Comparison of ENCODE assay signal across 9 cellular contexts in the genomic region with DNA sequence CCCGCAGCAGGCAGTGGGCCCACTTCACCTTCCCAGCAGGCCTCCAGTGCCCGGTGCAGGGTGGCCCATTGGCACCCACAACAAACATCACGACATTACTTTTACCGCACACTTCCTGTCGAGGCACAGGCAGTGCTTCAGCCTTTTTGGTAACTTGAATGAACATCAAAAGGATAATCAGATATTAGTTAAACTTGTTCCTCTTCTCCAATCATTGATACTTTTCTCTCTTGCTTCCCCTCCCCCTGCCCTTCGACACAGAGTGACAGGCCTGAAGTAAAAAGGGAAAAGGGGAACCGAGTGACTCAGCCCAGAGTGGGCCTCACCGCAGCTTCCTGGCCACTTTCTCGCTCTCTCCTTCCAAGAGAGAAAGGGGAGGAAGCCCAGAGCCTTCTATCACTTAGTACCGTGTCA.
DNase-seq lines count a peak whose midpoint lies in the region; ATAC-seq and TF ChIP-seq lines count a peak whose summit lies in the region.
"Had no signal": no experiment of that assay in that cellular context is flagged by ENCODE, and none has a peak within 500 bp of the region (broad histone marks: within the 10 kb centered on the region; RNA-seq: fewer than 3 reads in every experiment).

No MANE protein-coding gene starts in this region.

- H3K4me3 ChIP-seq in left ventricle myocardium inferior (no peak overlapping the region), right cardiac atrium (ENCODE audit: low read length) (no peak overlapping the region), aorta (ENCODE audit: low read length in 2 of 2) (no peak overlapping the region)

- WGBS in right cardiac atrium = 76% methylated on average over 10 of the region's 10 CpGs
- 88 to 89% methylated on average over 9 to 10 of the region's 10 CpGs for WGBS in aorta, 2 donors

- H3K27ac ChIP-seq in left ventricle myocardium inferior (replicated peaks) (no peak overlapping the region), right cardiac atrium (ENCODE audit: low read length) (no peak overlapping the region), aorta (ENCODE audit: low read depth in 1 of 2, low read length in 2 of 2) (no peak overlapping the region)

- H3K4me1 ChIP-seq in left ventricle myocardium inferior (no peaks in the 10 kb centered on the region), right cardiac atrium (ENCODE audit: control insufficient read depth, insufficient read depth, low read length) (peaks cover 2% of the 10 kb centered on the region), aorta (ENCODE audit: control insufficient read depth in 1 of 2, insufficient read depth in 2 of 2, low read length in 2 of 2) (peaks cover 0 to 4% of the 10 kb centered on the region in 2 donors)

- H3K36me3 ChIP-seq in left ventricle myocardium inferior (no peaks in the 10 kb centered on the region), aorta (ENCODE audit: control insufficient read depth in 1 of 2, insufficient read depth in 2 of 2, low read length in 1 of 2) (no peaks in the 10 kb centered on the region)

- H3K36me3 Mint-ChIP-seq in activated CD4-positive, alpha-beta T cell treated with anti-CD3 and anti-CD28 coated beads, Interleukin-2, amount 10 ng/mL, durations not matched to agents 7 days and 5 days (ENCODE audit: low read depth) = peaks cover 11% of the 10 kb centered on the region

- peaks cover 55% of the 10 kb centered on the region for H3K4me1 Mint-ChIP-seq in activated CD4-positive, alpha-beta T cell treated with anti-CD3 and anti-CD28 coated beads, Interleukin-2, amount 10 ng/mL, durations not matched to agents 7 days and 5 days

- DNase-seq in Right ventricle myocardium superior (peak; percentile 50), left ventricle myocardium inferior (no peak), right cardiac atrium (peak; percentile 22 to 64 (median 57)), aorta (peak in 1 of 2 donors; percentile 66), amniotic stem cell (lab: John Stamatoyannopoulos, UW) (no peak), NCI-H748 (lab: John Stamatoyannopoulos, UW; ENCODE audit: unreplicated experiment) (no peak)
- peak; percentile 33 for DNase-seq in activated CD4-positive, alpha-beta T cell treated with anti-CD3 and anti-CD28 coated beads, Interleukin-2, amount 10 ng/mL, durations not matched to agents 7 days and 5 days
- DNase-seq: NCI-H1436 treated with DMSO at 0.1 percent for 48 hours had no signal

- H3K27ac Mint-ChIP-seq in activated CD4-positive, alpha-beta T cell treated with anti-CD3 and anti-CD28 coated beads, Interleukin-2, amount 10 ng/mL, durations not matched to agents 7 days and 5 days = peak overlapping the region; percentile 80

- CTCF ChIA-PET in activated CD4-positive, alpha-beta T cell treated with anti-CD3 and anti-CD28 coated beads, Interleukin-2, amount 10 ng/mL, durations not matched to agents 7 days and 5 days (lab: Charles Lee) = no interaction called here

- no peak overlapping the region for H3K4me3 Mint-ChIP-seq in activated CD4-positive, alpha-beta T cell treated with anti-CD3 and anti-CD28 coated beads, Interleukin-2, amount 10 ng/mL, durations not matched to agents 7 days and 5 days

- no peak for TF ChIP-seq CTCF in left ventricle myocardium inferior (IDR thresholded peaks at IDR 0.05; ENCODE audit: borderline replicate concordance)

- H3K9me3 Mint-ChIP-seq in activated CD4-positive, alpha-beta T cell treated with anti-CD3 and anti-CD28 coated beads, Interleukin-2, amount 10 ng/mL, durations not matched to agents 7 days and 5 days = peaks cover 4% of the 10 kb centered on the region

- intact Hi-C loops in Right ventricle myocardium superior (cut with DNase I) (no loop called here), left ventricle myocardium inferior (cut with micrococcal nuclease) (no loop called here), right cardiac atrium (cut with DNase I) (no loop called here), aorta (cut with DNase I) (no loop called here)

- POLR2A ChIA-PET in activated CD4-positive, alpha-beta T cell treated with anti-CD3 and anti-CD28 coated beads, Interleukin-2, amount 10 ng/mL, durations not matched to agents 7 days and 5 days (lab: Charles Lee) = no interaction called here

- peak; percentile 57 for ATAC-seq in Right ventricle myocardium superior (ENCODE audit: poor library complexity)
- ATAC-seq in right cardiac atrium = peak; percentile 41 to 56
- peak; percentile 25 for ATAC-seq in aorta (ENCODE audit: low FRiP score)
- ATAC-seq in GM18520 (IDR thresholded peaks at IDR 0.05; ENCODE audit: unreplicated experiment) = no peak

- H3K27me3 Mint-ChIP-seq in activated CD4-positive, alpha-beta T cell treated with anti-CD3 and anti-CD28 coated beads, Interleukin-2, amount 10 ng/mL, durations not matched to agents 7 days and 5 days = peaks cover 10% of the 10 kb centered on the region

- H3K27me3 ChIP-seq in left ventricle myocardium inferior (ENCODE audit: low read depth) (peaks cover 9% of the 10 kb centered on the region), right cardiac atrium (ENCODE audit: control insufficient read depth, insufficient read depth) (peaks cover 3% of the 10 kb centered on the region), aorta (ENCODE audit: control insufficient read depth in 1 of 2, insufficient read depth in 2 of 2, low read length in 1 of 2) (no peaks in the 10 kb centered on the region)

- H3K9me3 ChIP-seq in left ventricle myocardium inferior (replicated peaks) (no peaks in the 10 kb centered on the region), right cardiac atrium (ENCODE audit: control insufficient read depth, low read length) (no peaks in the 10 kb centered on the region), aorta (ENCODE audit: control insufficient read depth, low read length) (no peaks in the 10 kb centered on the region)

Comparison
In these comparisons a context has a peak if more than half of its experiments do, and no peak if none do; other contexts are left out.
1. DNase-seq: peak in Right ventricle myocardium superior (single experiment), activated CD4-positive, alpha-beta T cell treated with anti-CD3 and anti-CD28 coated beads, Interleukin-2, amount 10 ng/mL, durations not matched to agents 7 days and 5 days (single experiment) and right cardiac atrium (3 of 3); none in left ventricle myocardium inferior (single experiment), amniotic stem cell (single experiment) and NCI-H748 (single experiment).